In the genomic region with DNA sequence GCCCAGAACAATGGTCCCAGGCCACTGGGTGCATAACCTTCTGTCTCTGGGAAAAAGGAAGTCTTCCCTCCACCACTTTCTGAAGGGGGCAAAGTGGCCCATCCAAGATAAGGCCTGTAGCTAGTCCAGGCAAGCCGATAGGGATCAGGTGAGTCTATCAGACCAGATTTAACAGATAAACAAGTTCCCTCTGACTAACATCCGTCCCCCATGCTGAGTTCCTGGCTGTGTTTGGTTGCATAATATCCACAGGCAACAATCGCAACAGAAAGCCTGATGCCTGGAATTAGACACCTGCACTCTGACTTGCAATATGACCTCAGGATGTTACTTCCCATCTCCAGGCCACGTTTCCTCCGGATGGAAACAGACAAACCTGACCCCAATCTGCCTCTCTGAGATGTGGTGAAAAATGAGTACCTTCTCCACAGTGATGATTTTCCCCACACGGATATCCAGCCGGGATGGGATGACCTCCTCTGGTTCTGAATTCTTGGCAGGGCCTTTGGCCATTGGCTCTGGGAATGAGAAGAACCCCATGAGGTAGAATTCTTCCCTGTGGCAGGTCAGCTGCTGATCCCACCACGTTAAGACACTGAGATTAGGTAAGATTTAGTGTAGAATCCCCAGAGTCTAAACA, we compare ENCODE assay signal across 1 cellular context.
A peak's percentile ranks its signal among the peaks of the same experiment; 100 is the strongest.
TF ChIP-seq lines count a peak whose summit lies in the region.

No MANE protein-coding gene starts in this region.

TF ChIP-seq in K562, 482 proteins besides CTCF, POLR2A, EP300 and RAD21:
- 0 out of 2 replicates have a peak, but pooled peaks have one; percentile 16 for TF ChIP-seq MYNN (IDR thresholded peaks at IDR 0.05)
- no peak for TF ChIP-seq MYNN (CRISPR knock-in tag; IDR thresholded peaks at IDR 0.05)
- no peak for TF ChIP-seq LARP7 (IDR thresholded peaks at IDR 0.05)
- peak; percentile 18 for TF ChIP-seq RBM22 (IDR thresholded peaks at IDR 0.05; ENCODE audit: low read depth, low read length, poor library complexity, severe bottlenecking)
- TF ChIP-seq CEBPB (tag; IDR thresholded peaks at IDR 0.05): 0 out of 2 replicates have a peak, but pooled peaks have one; percentile 22
- TF ChIP-seq U2AF2 (optimal IDR thresholded peaks at IDR 0.05; ENCODE audit: low read depth, low read length): no peak
- peak; percentile 27 for TF ChIP-seq POLR2B (IDR thresholded peaks at IDR 0.05; ENCODE audit: low read depth, partially characterized antibody)
- no peak for TF ChIP-seq GATAD2A (IDR thresholded peaks at IDR 0.05)
- 0 out of 2 replicates have a peak, but pooled peaks have one; percentile 14 for TF ChIP-seq SMAD3 (CRISPR knock-in tag; conservative IDR thresholded peaks at IDR 0.05)
